9 cellular contexts compared by ENCODE assay signal in genomic region chr14:50821471-50822464, GRCh38. TPM values are rescaled to one million over a fixed set of nuclear protein-coding genes. Genes with fewer than 3 reads are reported as not detected.
DNase-seq lines count a peak whose midpoint lies in the region; ATAC-seq and TF ChIP-seq lines count a peak whose summit lies in the region.
"Had no signal": no experiment of that assay in that cellular context is flagged by ENCODE, and none has a peak within 500 bp of the region (broad histone marks: within the 10 kb centered on the region; RNA-seq: fewer than 3 reads in every experiment).

No MANE protein-coding gene starts in this region.

- H3K56ac ChIP-seq in IMR-90 (ENCODE audit: extremely low read depth, insufficient read depth, low read length), result no peak overlapping the region

- dilution Hi-C loops in IMR-90 (cut with HindIII; ENCODE audit: low sequenced_read_pairs, unreplicated experiment), result no loop called here

- CTCF ChIA-PET in IMR-90 (lab: Yijun Ruan, JAX), result interaction anchor here (0.8 kb wide), 1 partner anchor 38 kb away, joined by 3 read pairs; no protein-coding TSS in a partner anchor
- CTCF ChIA-PET in activated CD8-positive, alpha-beta memory T cell treated with anti-CD3 and anti-CD28 coated beads, Interleukin-2, amount 10 ng/mL, durations not matched to agents 7 days and 5 days (lab: Charles Lee), result interaction anchor here (1.2 to 4.6 kb wide), 4 partner anchors 8 to 44 kb away, joined by 4 to 30 read pairs (median 10); no protein-coding TSS in a partner anchor

- POLR2A ChIA-PET in IMR-90 (lab: Charles Lee; ENCODE audit: unreplicated experiment), result no interaction called here

- H3K4me3 Mint-ChIP-seq in CD14-positive monocyte, result peak overlapping the region; percentile 65 to 76
- peak overlapping the region; percentile 68 for H3K4me3 Mint-ChIP-seq in activated CD8-positive, alpha-beta memory T cell treated with anti-CD3 and anti-CD28 coated beads, Interleukin-2, amount 10 ng/mL, durations not matched to agents 7 days and 5 days

- 0 out of 2 replicates have a peak overlapping the region, but pooled peaks have one; percentile 17 for H3K14ac ChIP-seq in IMR-90 (replicated peaks; ENCODE audit: low read depth, low read length)

- no peak overlapping the region for H2AFZ ChIP-seq in IMR-90 (replicated peaks; ENCODE audit: low read length, poor library complexity)

- H3K4me1 ChIP-seq in IMR-90 (ENCODE audit: control insufficient read depth, insufficient read depth, low read length) (peaks cover 13% of the 10 kb centered on the region), right cardiac atrium (ENCODE audit: control insufficient read depth, insufficient read depth, low read length) (no peaks in the 10 kb centered on the region)

- H3K23ac ChIP-seq in IMR-90 (ENCODE audit: low read depth, low read length), result no peak overlapping the region; the same call in 1 of the 2 replicates

- no peak overlapping the region for H2BK120ac ChIP-seq in IMR-90 (ENCODE audit: low read depth, low read length)

- H3K9ac ChIP-seq in IMR-90 (ENCODE audit: low read depth, low read length), result no peak overlapping the region

- intact Hi-C loops in CD14-positive monocyte (cut with micrococcal nuclease), result loop anchor here in 1 of 2 donors (10.0 kb wide), 1 partner anchor 103 kb away; no protein-coding TSS in a partner anchor
- intact Hi-C loops in IMR-90 (cut with micrococcal nuclease), result no loop called here
- intact Hi-C loops in right cardiac atrium (cut with DNase I), result no loop called here

- in situ Hi-C loops in IMR-90 (cut with MboI; ENCODE audit: low sequenced_read_pairs), result no loop called here

- H4K20me1 ChIP-seq in IMR-90 (ENCODE audit: insufficient read depth, low read length), result peaks cover 60% of the 10 kb centered on the region

- H3K18ac ChIP-seq in IMR-90 (ENCODE audit: low read depth, low read length), result no peak overlapping the region

- no peaks in the 10 kb centered on the region for H3K27me3 Mint-ChIP-seq in CD14-positive monocyte (ENCODE audit: low read depth in 3 of 3)
- no peaks in the 10 kb centered on the region for H3K27me3 Mint-ChIP-seq in activated CD8-positive, alpha-beta memory T cell treated with anti-CD3 and anti-CD28 coated beads, Interleukin-2, amount 10 ng/mL, durations not matched to agents 7 days and 5 days

- peaks cover 27 to 31% of the 10 kb centered on the region in 2 donors for H3K36me3 Mint-ChIP-seq in CD14-positive monocyte
- peaks cover 31% of the 10 kb centered on the region for H3K36me3 Mint-ChIP-seq in activated CD8-positive, alpha-beta memory T cell treated with anti-CD3 and anti-CD28 coated beads, Interleukin-2, amount 10 ng/mL, durations not matched to agents 7 days and 5 days

- peak overlapping the region; percentile 93 to 99 (median 96) for H3K27ac Mint-ChIP-seq in CD14-positive monocyte
- H3K27ac Mint-ChIP-seq in activated CD8-positive, alpha-beta memory T cell treated with anti-CD3 and anti-CD28 coated beads, Interleukin-2, amount 10 ng/mL, durations not matched to agents 7 days and 5 days, result peak overlapping the region; percentile 88

- H3K9me1 ChIP-seq in IMR-90 (ENCODE audit: insufficient read depth, low read length), result peaks cover 21% of the 10 kb centered on the region

- H2BK5ac ChIP-seq in IMR-90 (ENCODE audit: low read depth, low read length, poor library complexity, severe bottlenecking), result no peak overlapping the region

- H3K4ac ChIP-seq in IMR-90 (ENCODE audit: low read depth, low read length), result no peak overlapping the region; the same call in 1 of the 2 replicates

- H3K27ac ChIP-seq in IMR-90 (ENCODE audit: insufficient read depth, low read length), result no peak overlapping the region
- no peak overlapping the region for H3K27ac ChIP-seq in right cardiac atrium (ENCODE audit: low read length)

- no peak for ATAC-seq in IMR-90 (ENCODE audit: low read depth)
- peak; percentile 69 for ATAC-seq in activated CD8-positive, alpha-beta memory T cell treated with anti-CD3 and anti-CD28 coated beads, Interleukin-2, amount 10 ng/mL, durations not matched to agents 7 days and 5 days
- ATAC-seq in right cardiac atrium, result peak; percentile 26 to 32
- no peak for ATAC-seq in GM18861 (IDR thresholded peaks at IDR 0.05; ENCODE audit: unreplicated experiment)

- no peak overlapping the region for H4K91ac ChIP-seq in IMR-90 (ENCODE audit: insufficient read depth, low read depth, low read length)

- H2BK20ac ChIP-seq in IMR-90 (ENCODE audit: low read depth, low read length), result no peak overlapping the region

- no peak overlapping the region for H4K8ac ChIP-seq in IMR-90 (ENCODE audit: low read depth in 2 of 2, low read length in 2 of 2)

- no TSS peak for BruUV-seq in IMR-90 (replicated peaks; lab: Mats Ljungman, UMichigan)

- 90% methylated on average over 2 of the region's 13 CpGs; no CpG with 5 or more reads in 1 of the 2 experiments for WGBS in IMR-90 (ENCODE audit: extremely low coverage in 2 of 2, insufficient read length in 1 of 2), 2 experiments
- WGBS in right cardiac atrium, result 65% methylated on average over 13 of the region's 13 CpGs

- DNase-seq in CD14-positive monocyte (ENCODE audit: low spot score) (peak; percentile 81), IMR-90 (no peak), right cardiac atrium (peak; percentile 30 to 70 (median 67)), NCI-H1436 (lab: John Stamatoyannopoulos, UW) (no peak), glomerular visceral epithelial cell (ENCODE audit: extremely low spot score) (no peak), amniotic stem cell (lab: John Stamatoyannopoulos, UW) (no peak)
- DNase-seq in activated CD8-positive, alpha-beta memory T cell treated with anti-CD3 and anti-CD28 coated beads, Interleukin-2, amount 10 ng/mL, durations not matched to agents 7 days and 5 days, result peak; percentile 89
- DNase-seq: DMS153 had no signal

- TF ChIP-seq RAD21 in IMR-90 (IDR thresholded peaks at IDR 0.05; ENCODE audit: low read length), result no peak

- H2AK9ac ChIP-seq in IMR-90 (replicated peaks; ENCODE audit: low read depth, low read length, poor library complexity), result no peak overlapping the region

- H3K9me3 ChIP-seq in IMR-90 (ENCODE audit: control insufficient read depth, insufficient read depth, low read length) (no peaks in the 10 kb centered on the region), right cardiac atrium (ENCODE audit: control insufficient read depth, low read length) (no peaks in the 10 kb centered on the region)

- no peak for TF ChIP-seq POLR2A in IMR-90 (IDR thresholded peaks at IDR 0.05; ENCODE audit: low read depth, low read length)

- H3K4me1 Mint-ChIP-seq in CD14-positive monocyte, result peaks cover 71% of the 10 kb centered on the region
- peaks cover 67% of the 10 kb centered on the region for H3K4me1 Mint-ChIP-seq in activated CD8-positive, alpha-beta memory T cell treated with anti-CD3 and anti-CD28 coated beads, Interleukin-2, amount 10 ng/mL, durations not matched to agents 7 days and 5 days

- no peak overlapping the region for H2BK15ac ChIP-seq in IMR-90 (ENCODE audit: low read depth, low read length)

- H3K4me2 ChIP-seq in IMR-90 (ENCODE audit: low read depth, low read length), result no peak overlapping the region

- no peaks in the 10 kb centered on the region for H3K27me3 ChIP-seq in IMR-90 (ENCODE audit: control insufficient read depth, insufficient read depth, low read length)
- H3K27me3 ChIP-seq in right cardiac atrium (ENCODE audit: control insufficient read depth, insufficient read depth), result no peaks in the 10 kb centered on the region

- no peak overlapping the region for H4K5ac ChIP-seq in IMR-90 (ENCODE audit: low read depth, low read length)

- TF ChIP-seq CTCF in CD14-positive monocyte (IDR thresholded peaks at IDR 0.05) (no peak), IMR-90 (conservative IDR thresholded peaks at IDR 0.05; ENCODE audit: low read depth, low read length) (no peak)

- peak overlapping the region; percentile 40; the same call in 1 of the 2 replicates for H2AK5ac ChIP-seq in IMR-90 (ENCODE audit: low read depth, low read length)

- no peaks in the 10 kb centered on the region for H3K9me3 Mint-ChIP-seq in CD14-positive monocyte
- peaks cover 3% of the 10 kb centered on the region for H3K9me3 Mint-ChIP-seq in activated CD8-positive, alpha-beta memory T cell treated with anti-CD3 and anti-CD28 coated beads, Interleukin-2, amount 10 ng/mL, durations not matched to agents 7 days and 5 days (ENCODE audit: low read depth)

- H3K4me3 ChIP-seq in IMR-90 (ENCODE audit: insufficient read depth, low read depth, low read length), result no peak overlapping the region
- no peak overlapping the region for H3K4me3 ChIP-seq in right cardiac atrium (ENCODE audit: low read length)

- H3K36me3 ChIP-seq in IMR-90 (ENCODE audit: control insufficient read depth, insufficient read depth, low read length), result peaks cover 2% of the 10 kb centered on the region

- H3K79me1 ChIP-seq in IMR-90 (ENCODE audit: low read depth in 1 of 2, low read length in 2 of 2), result peaks cover 47 to 81% of the 10 kb centered on the region in 2 experiments

TF ChIP-seq in IMR-90, 13 proteins besides CTCF, POLR2A, EP300 and RAD21 (continues in another document):
- TF ChIP-seq MAZ (IDR thresholded peaks at IDR 0.05; ENCODE audit: borderline replicate concordance, low read depth, low read length) (no peak), USF2 (IDR thresholded peaks at IDR 0.05; ENCODE audit: low read depth, low read length) (no peak), RFX5 (IDR thresholded peaks at IDR 0.05; ENCODE audit: low read depth, low read length) (no peak)

RNA-seq across cellular contexts. Expression of gene NIN, which starts 9.2 kb away (rescaled TPM):
- polyA plus RNA-seq in CD14-positive monocyte (10 to 100 TPM; 15.3 to 26.5 TPM), IMR-90 (2012; rRNA removed) (13.8 and 15.2 TPM in 2 replicates), right cardiac atrium (24.4 TPM)
- total RNA-seq in IMR-90 (2012; rRNA removed) (98.4 and 99.2 TPM in 2 replicates), right cardiac atrium (10 to 100 TPM; 44.3 to 53.2 (median 48.8) TPM)
- polyA plus RNA-seq in IMR-90 (2012; cell fraction: cytosol; rRNA removed), result 4.7 and 7.3 TPM in 2 replicates
- polyA plus RNA-seq in IMR-90 (2012; cell fraction: nucleus; rRNA removed; ENCODE audit: low replicate concordance), result 4.4 and 13.1 TPM in 2 replicates
- 10 to 100 TPM; 70.8 to 71.3 TPM for total RNA-seq in activated CD8-positive, alpha-beta memory T cell treated with anti-CD3 and anti-CD28 coated beads, Interleukin-2, amount 10 ng/mL, durations not matched to agents 7 days and 5 days

RNA-seq across cellular contexts. Expression of gene ABHD12B, which starts 50.1 kb away (rescaled TPM):
- polyA plus RNA-seq in CD14-positive monocyte (under 1 TPM; 0.45 to 0.54 TPM), IMR-90 (2012; rRNA removed) (not detected in 2 replicates), right cardiac atrium (not detected)
- total RNA-seq in IMR-90 (2012; rRNA removed) (0.18 TPM in 1 of 2 replicates, not detected in the other), right cardiac atrium (not detected)
- polyA plus RNA-seq in IMR-90 (2012; cell fraction: cytosol; rRNA removed), result 0.03 and 0.05 TPM in 2 replicates
- 0.02 and 0.10 TPM in 2 replicates for polyA plus RNA-seq in IMR-90 (2012; cell fraction: nucleus; rRNA removed; ENCODE audit: low replicate concordance)
- not detected for total RNA-seq in activated CD8-positive, alpha-beta memory T cell treated with anti-CD3 and anti-CD28 coated beads, Interleukin-2, amount 10 ng/mL, durations not matched to agents 7 days and 5 days

Comparison
In these comparisons a context has a peak if more than half of its experiments do, and no peak if none do; other contexts are left out.
1. DNase-seq: peak in CD14-positive monocyte (single experiment), activated CD8-positive, alpha-beta memory T cell treated with anti-CD3 and anti-CD28 coated beads, Interleukin-2, amount 10 ng/mL, durations not matched to agents 7 days and 5 days (single experiment) and right cardiac atrium (3 of 3); none in IMR-90 (single experiment), NCI-H1436 (single experiment), glomerular visceral epithelial cell (single experiment) and amniotic stem cell (single experiment).
2. ATAC-seq: peak in activated CD8-positive, alpha-beta memory T cell treated with anti-CD3 and anti-CD28 coated beads, Interleukin-2, amount 10 ng/mL, durations not matched to agents 7 days and 5 days (single experiment) and right cardiac atrium (2 of 2); none in IMR-90 (single experiment) and GM18861 (single experiment).